In genomic region chr2:29599946-29600345, GRCh38 we compare ENCODE assay signal across 27 cellular contexts.
"Had no signal": no experiment of that assay in that cellular context is flagged by ENCODE, and none has a peak within 500 bp of the region (broad histone marks: within the 10 kb centered on the region; RNA-seq: fewer than 3 reads in every experiment).

No MANE protein-coding gene starts in this region.

- H3K27ac ChIP-seq: coronary artery, dorsolateral prefrontal cortex, epithelial cell of prostate, esophagus squamous epithelium, gastrocnemius medialis, hepatocyte, left ventricle myocardium inferior, lower lobe of right lung had no signal

- DNase-seq: dermis blood vessel endothelial cell; dorsolateral prefrontal cortex; effector CD4-positive, alpha-beta T cell; effector memory CD4-positive, alpha-beta T cell; erythroblast; esophagus squamous epithelium; foreskin fibroblast; foreskin melanocyte; gastrocnemius medialis; glutamatergic neuron; head of caudate nucleus; hypothalamus; immature natural killer cell; islet precursor cell; kidney; kidney glomerular epithelial cell; left colon; left ventricle myocardium inferior; lower lobe of right lung; mesenchymal stem cell; midbrain; naive thymus-derived CD4-positive, alpha-beta T cell had no signal

- ATAC-seq: esophagus mucosa; gastrocnemius medialis; left colon; left lobe of liver; lower lobe of right lung; naive thymus-derived CD4-positive, alpha-beta T cell had no signal

- H3K4me3 Mint-ChIP-seq: immature natural killer cell; naive thymus-derived CD4-positive, alpha-beta T cell had no signal

- H3K4me2 ChIP-seq: hepatocyte had no signal

- H3K4me3 ChIP-seq: coronary artery, dorsolateral prefrontal cortex, esophagus squamous epithelium, gastrocnemius medialis, hepatocyte, left ventricle myocardium inferior, lower lobe of right lung had no signal

- H3K4me1 Mint-ChIP-seq: immature natural killer cell; naive thymus-derived CD4-positive, alpha-beta T cell had no signal

- H3K36me3 ChIP-seq: esophagus squamous epithelium, gastrocnemius medialis, left ventricle myocardium inferior, lower lobe of right lung had no signal

- H3K9me3 Mint-ChIP-seq: immature natural killer cell had no signal

- H3K27ac Mint-ChIP-seq: immature natural killer cell; naive thymus-derived CD4-positive, alpha-beta T cell had no signal

- H3K36me3 Mint-ChIP-seq: immature natural killer cell; naive thymus-derived CD4-positive, alpha-beta T cell had no signal

- H3K79me2 ChIP-seq: hepatocyte had no signal

- H3K4me1 ChIP-seq: esophagus squamous epithelium, left ventricle myocardium inferior, lower lobe of right lung had no signal

- H2AFZ ChIP-seq: hepatocyte had no signal

- H3K9me3 ChIP-seq: esophagus squamous epithelium, gastrocnemius medialis, left ventricle myocardium inferior, lower lobe of right lung had no signal

- H3K27me3 ChIP-seq: gastrocnemius medialis, hepatocyte had no signal
